In the genomic region with DNA sequence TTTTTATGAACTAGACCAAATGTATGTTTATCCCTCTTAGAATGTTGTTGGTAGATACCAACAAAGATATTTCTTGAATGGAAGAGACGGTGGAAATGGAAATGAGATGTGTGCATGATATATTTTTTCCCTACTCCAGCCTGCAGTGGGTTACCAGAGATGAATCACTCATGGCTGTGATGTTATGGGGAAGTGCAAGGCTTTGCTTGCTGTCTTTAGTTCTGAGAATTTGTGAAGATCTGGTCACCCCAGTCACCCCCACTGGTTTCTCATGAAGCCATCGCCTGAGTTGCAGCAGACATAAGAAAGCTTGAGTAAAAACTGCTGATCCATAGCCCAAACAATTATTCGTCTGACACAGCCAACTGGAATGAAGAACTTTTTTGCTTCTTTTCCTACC, we compare ENCODE assay signal across 22 cellular contexts.
"Had no signal": no experiment of that assay in that cellular context is flagged by ENCODE, and none has a peak within 500 bp of the region (broad histone marks: within the 10 kb centered on the region; RNA-seq: fewer than 3 reads in every experiment).

No MANE protein-coding gene starts in this region.

- DNase-seq: activated B cell treated with CpG ODN at 0.5 μM for 24 hours; activated CD4-positive, alpha-beta T cell treated with anti-CD3 and anti-CD28 coated beads, Interleukin-2, amount 10 ng/mL, durations not matched to agents 24 days and 14 days; activated effector memory CD4-positive, alpha-beta T cell treated with Interleukin-2 at 50 U/mL for 16 hours; activated naive CD4-positive, alpha-beta T cell treated with anti-CD3 and anti-CD28 coated beads, Interleukin-2, amount 10 ng/mL, durations not matched to agents 7 days and 5 days; activated T-cell treated with anti-CD3 and anti-CD28 coated beads for 4 hours; effector CD4-positive, alpha-beta T cell; heart left ventricle; kidney; stimulated activated CD4-positive, alpha-beta T cell treated with anti-CD3 and anti-CD28 coated beads, Interleukin-4, amount 100 ng/mL, for 1 hour; stimulated activated naive CD4-positive, alpha-beta T cell treated with Interleukin-2 at 50 U/mL for 16 hours; SW 1271; transverse colon had no signal

- H3K4me2 ChIP-seq: smooth muscle cell had no signal

- H3K4me1 ChIP-seq: gastroesophageal sphincter, heart left ventricle, parathyroid adenoma, suprapubic skin, transverse colon, vagina had no signal

- H3K27me3 Mint-ChIP-seq: activated B cell treated with CpG ODN at 0.5 μM for 24 hours; activated CD4-positive, alpha-beta T cell treated with anti-CD3 and anti-CD28 coated beads, Interleukin-2, amount 10 ng/mL, durations not matched to agents 24 days and 14 days; activated naive CD4-positive, alpha-beta T cell treated with anti-CD3 and anti-CD28 coated beads, Interleukin-2, amount 10 ng/mL, durations not matched to agents 7 days and 5 days had no signal

- H3K9ac ChIP-seq: parathyroid adenoma had no signal

- H3K9me3 Mint-ChIP-seq: activated B cell treated with CpG ODN at 0.5 μM for 24 hours; activated CD4-positive, alpha-beta T cell treated with anti-CD3 and anti-CD28 coated beads, Interleukin-2, amount 10 ng/mL, durations not matched to agents 24 days and 14 days; activated naive CD4-positive, alpha-beta T cell treated with anti-CD3 and anti-CD28 coated beads, Interleukin-2, amount 10 ng/mL, durations not matched to agents 7 days and 5 days; mesothelial cell of epicardium; nephron had no signal

- H3K27ac ChIP-seq: gastroesophageal sphincter, heart left ventricle, parathyroid adenoma, suprapubic skin, transverse colon, vagina had no signal

- H3K4me3 Mint-ChIP-seq: activated B cell treated with CpG ODN at 0.5 μM for 24 hours; activated CD4-positive, alpha-beta T cell treated with anti-CD3 and anti-CD28 coated beads, Interleukin-2, amount 10 ng/mL, durations not matched to agents 24 days and 14 days; activated naive CD4-positive, alpha-beta T cell treated with anti-CD3 and anti-CD28 coated beads, Interleukin-2, amount 10 ng/mL, durations not matched to agents 7 days and 5 days; mesothelial cell of epicardium; nephron had no signal

- H3K9me3 ChIP-seq: gastroesophageal sphincter, heart left ventricle, suprapubic skin, transverse colon, vagina had no signal

- H3K4me3 ChIP-seq: gastroesophageal sphincter, heart left ventricle, lung, smooth muscle cell, suprapubic skin, transverse colon, vagina had no signal

- H2AFZ ChIP-seq: parathyroid adenoma had no signal

- H3K36me3 ChIP-seq: gastroesophageal sphincter, heart left ventricle, suprapubic skin, transverse colon, vagina had no signal

- ATAC-seq: gastroesophageal sphincter, heart left ventricle, left lobe of liver, sciatic nerve had no signal

- H3K36me3 Mint-ChIP-seq: activated naive CD4-positive, alpha-beta T cell treated with anti-CD3 and anti-CD28 coated beads, Interleukin-2, amount 10 ng/mL, durations not matched to agents 7 days and 5 days; mesothelial cell of epicardium had no signal

- H3K27ac Mint-ChIP-seq: activated B cell treated with CpG ODN at 0.5 μM for 24 hours; activated CD4-positive, alpha-beta T cell treated with anti-CD3 and anti-CD28 coated beads, Interleukin-2, amount 10 ng/mL, durations not matched to agents 24 days and 14 days; activated naive CD4-positive, alpha-beta T cell treated with anti-CD3 and anti-CD28 coated beads, Interleukin-2, amount 10 ng/mL, durations not matched to agents 7 days and 5 days; mesothelial cell of epicardium; nephron had no signal

- H3K27me3 ChIP-seq: suprapubic skin, transverse colon, vagina had no signal

- H3K4me1 Mint-ChIP-seq: activated B cell treated with CpG ODN at 0.5 μM for 24 hours; activated naive CD4-positive, alpha-beta T cell treated with anti-CD3 and anti-CD28 coated beads, Interleukin-2, amount 10 ng/mL, durations not matched to agents 7 days and 5 days; nephron had no signal
